1 cellular context compared by ENCODE assay signal in genomic region chr1:52404975-52405338, GRCh38.
TF ChIP-seq lines count a peak whose summit lies in the region.

No MANE protein-coding gene starts in this region.

TF ChIP-seq in GM12878, 131 proteins besides CTCF, POLR2A, EP300 and RAD21:
- TF ChIP-seq SRF (IDR thresholded peaks at IDR 0.05; ENCODE audit: low read depth in 2 of 2, low read length in 2 of 2): no peak
- TF ChIP-seq, protein P1, sequence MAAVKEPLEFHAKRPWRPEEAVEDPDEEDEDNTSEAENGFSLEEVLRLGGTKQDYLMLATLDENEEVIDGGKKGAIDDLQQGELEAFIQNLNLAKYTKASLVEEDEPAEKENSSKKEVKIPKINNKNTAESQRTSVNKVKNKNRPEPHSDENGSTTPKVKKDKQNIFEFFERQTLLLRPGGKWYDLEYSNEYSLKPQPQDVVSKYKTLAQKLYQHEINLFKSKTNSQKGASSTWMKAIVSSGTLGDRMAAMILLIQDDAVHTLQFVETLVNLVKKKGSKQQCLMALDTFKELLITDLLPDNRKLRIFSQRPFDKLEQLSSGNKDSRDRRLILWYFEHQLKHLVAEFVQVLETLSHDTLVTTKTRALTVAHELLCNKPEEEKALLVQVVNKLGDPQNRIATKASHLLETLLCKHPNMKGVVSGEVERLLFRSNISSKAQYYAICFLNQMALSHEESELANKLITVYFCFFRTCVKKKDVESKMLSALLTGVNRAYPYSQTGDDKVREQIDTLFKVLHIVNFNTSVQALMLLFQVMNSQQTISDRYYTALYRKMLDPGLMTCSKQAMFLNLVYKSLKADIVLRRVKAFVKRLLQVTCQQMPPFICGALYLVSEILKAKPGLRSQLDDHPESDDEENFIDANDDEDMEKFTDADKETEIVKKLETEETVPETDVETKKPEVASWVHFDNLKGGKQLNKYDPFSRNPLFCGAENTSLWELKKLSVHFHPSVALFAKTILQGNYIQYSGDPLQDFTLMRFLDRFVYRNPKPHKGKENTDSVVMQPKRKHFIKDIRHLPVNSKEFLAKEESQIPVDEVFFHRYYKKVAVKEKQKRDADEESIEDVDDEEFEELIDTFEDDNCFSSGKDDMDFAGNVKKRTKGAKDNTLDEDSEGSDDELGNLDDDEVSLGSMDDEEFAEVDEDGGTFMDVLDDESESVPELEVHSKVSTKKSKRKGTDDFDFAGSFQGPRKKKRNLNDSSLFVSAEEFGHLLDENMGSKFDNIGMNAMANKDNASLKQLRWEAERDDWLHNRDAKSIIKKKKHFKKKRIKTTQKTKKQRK (IDR thresholded peaks at IDR 0.05; ENCODE audit: low read depth, low read length): no peak
- TF ChIP-seq IKZF1 (conservative IDR thresholded peaks at IDR 0.05): no peak
- TF ChIP-seq, protein P2, sequence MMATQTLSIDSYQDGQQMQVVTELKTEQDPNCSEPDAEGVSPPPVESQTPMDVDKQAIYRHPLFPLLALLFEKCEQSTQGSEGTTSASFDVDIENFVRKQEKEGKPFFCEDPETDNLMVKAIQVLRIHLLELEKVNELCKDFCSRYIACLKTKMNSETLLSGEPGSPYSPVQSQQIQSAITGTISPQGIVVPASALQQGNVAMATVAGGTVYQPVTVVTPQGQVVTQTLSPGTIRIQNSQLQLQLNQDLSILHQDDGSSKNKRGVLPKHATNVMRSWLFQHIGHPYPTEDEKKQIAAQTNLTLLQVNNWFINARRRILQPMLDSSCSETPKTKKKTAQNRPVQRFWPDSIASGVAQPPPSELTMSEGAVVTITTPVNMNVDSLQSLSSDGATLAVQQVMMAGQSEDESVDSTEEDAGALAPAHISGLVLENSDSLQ (IDR thresholded peaks at IDR 0.05): peak; percentile 47; the same call in 1 of the 2 replicates
- TF ChIP-seq POLR2AphosphoS5 (IDR thresholded peaks at IDR 0.05; ENCODE audit: low read length): no peak
- TF ChIP-seq RUNX3 (IDR thresholded peaks at IDR 0.05; ENCODE audit: low read length): no peak
- TF ChIP-seq POLR2AphosphoS2 (IDR thresholded peaks at IDR 0.05; ENCODE audit: low read depth, low read length): no peak
- no peak for TF ChIP-seq HCFC1 (IDR thresholded peaks at IDR 0.05; ENCODE audit: low read length)
- 0 out of 2 replicates have a peak, but pooled peaks have one; percentile 10 for TF ChIP-seq FOXM1 (IDR thresholded peaks at IDR 0.05; ENCODE audit: low read depth, low read length)
